Comparison of ENCODE assay signal across 7 cellular contexts in genomic region chr2:20595439-20596192, GRCh38. TPM values are rescaled to one million over a fixed set of nuclear protein-coding genes. Genes with fewer than 3 reads are reported as not detected.
A peak's percentile ranks its signal among the peaks of the same experiment; 100 is the strongest.
DNase-seq lines count a peak whose midpoint lies in the region; ATAC-seq and TF ChIP-seq lines count a peak whose summit lies in the region.

No MANE protein-coding gene starts in this region.

- H3K4me3 Mint-ChIP-seq in central memory CD8-positive, alpha-beta T cell, result no peak overlapping the region
- peak overlapping the region; percentile 68 for H3K4me3 Mint-ChIP-seq in neural crest cell

- no peaks in the 10 kb centered on the region for H3K36me3 Mint-ChIP-seq in central memory CD8-positive, alpha-beta T cell (ENCODE audit: insufficient read depth)
- H3K36me3 Mint-ChIP-seq in neural crest cell (ENCODE audit: low read depth), result no peaks in the 10 kb centered on the region

- H3K27me3 Mint-ChIP-seq in central memory CD8-positive, alpha-beta T cell, result no peaks in the 10 kb centered on the region
- H3K27me3 Mint-ChIP-seq in neural crest cell (ENCODE audit: low read depth), result no peaks in the 10 kb centered on the region

- ATAC-seq in GM18867 (IDR thresholded peaks at IDR 0.05; ENCODE audit: unreplicated experiment), result peak; percentile 86
- peak; percentile 89 for ATAC-seq in HG02610 (IDR thresholded peaks at IDR 0.05; ENCODE audit: unreplicated experiment)
- ATAC-seq in central memory CD8-positive, alpha-beta T cell (replicated peaks; ENCODE audit: extremely low read depth, poor library complexity, severe bottlenecking), result peak; percentile 46

- no peaks in the 10 kb centered on the region for H3K9me3 Mint-ChIP-seq in central memory CD8-positive, alpha-beta T cell
- no peaks in the 10 kb centered on the region for H3K9me3 Mint-ChIP-seq in neural crest cell

- H3K27ac Mint-ChIP-seq in central memory CD8-positive, alpha-beta T cell (ENCODE audit: low read depth), result peak overlapping the region; percentile 60
- peak overlapping the region; percentile 45 for H3K27ac Mint-ChIP-seq in neural crest cell (ENCODE audit: unreplicated experiment)

- DNase-seq in NCI-H526 treated with DMSO at 0.1 percent for 48 hours (lab: John Stamatoyannopoulos, UW) (peak; percentile 42), neural crest cell (ENCODE audit: low read depth, low spot score) (no peak), NCI-H128 (lab: John Stamatoyannopoulos, UW; ENCODE audit: unreplicated experiment) (no peak), retina (no peak)
- DNase-seq in central memory CD8-positive, alpha-beta T cell (ENCODE audit: low spot score in 2 of 2), result no peak

- no peak for TF ChIP-seq CTCF in neural crest cell (conservative IDR thresholded peaks at IDR 0.05)

- peaks cover 8% of the 10 kb centered on the region for H3K4me1 Mint-ChIP-seq in central memory CD8-positive, alpha-beta T cell
- peaks cover 78% of the 10 kb centered on the region for H3K4me1 Mint-ChIP-seq in neural crest cell

RNA-seq across cellular contexts. Expression of gene HS1BP3, which starts 55.3 kb away (rescaled TPM):
- 19.4 and 19.6 TPM in 2 replicates for total RNA-seq in neural crest cell
